In genomic region chr7:79711660-79712059, GRCh38 we compare ENCODE assay signal across 27 cellular contexts.
"Had no signal": no experiment of that assay in that cellular context is flagged by ENCODE, and none has a peak within 500 bp of the region (broad histone marks: within the 10 kb centered on the region; RNA-seq: fewer than 3 reads in every experiment).

No MANE protein-coding gene starts in this region.

- H3K9me3 ChIP-seq: ascending aorta had no signal

- H3K27me3 Mint-ChIP-seq: activated CD4-positive, alpha-beta memory T cell treated with anti-CD3 and anti-CD28 coated beads, Interleukin-2, amount 10 ng/mL, durations not matched to agents 7 days and 5 days; activated CD4-positive, alpha-beta T cell treated with anti-CD3 and anti-CD28 coated beads, Interleukin-2, amount 10 ng/mL, durations not matched to agents 7 days and 5 days; activated naive CD4-positive, alpha-beta T cell treated with anti-CD3 and anti-CD28 coated beads, Interleukin-2, amount 10 ng/mL, durations not matched to agents 7 days and 5 days; activated naive CD8-positive, alpha-beta T cell treated with anti-CD3 and anti-CD28 coated beads, Interleukin-2, amount 10 ng/mL, durations not matched to agents 7 days and 5 days; activated T-cell treated with anti-CD3 and anti-CD28 coated beads, Interleukin-2, amount 50 U/mL, for 24 hours; central memory CD8-positive, alpha-beta T cell had no signal

- DNase-seq: activated CD4-positive, alpha-beta memory T cell treated with anti-CD3 and anti-CD28 coated beads, Interleukin-2, amount 10 ng/mL, durations not matched to agents 7 days and 5 days; activated CD4-positive, alpha-beta T cell treated with anti-CD3 and anti-CD28 coated beads for 1 hour; activated CD4-positive, alpha-beta T cell treated with anti-CD3 and anti-CD28 coated beads for 4 hours; activated CD4-positive, alpha-beta T cell treated with anti-CD3 and anti-CD28 coated beads, Interleukin-2, amount 10 ng/mL, durations not matched to agents 7 days and 5 days; activated CD4-positive, alpha-beta T cell treated with anti-CD3 and anti-CD28 coated beads, Interleukin-2, amount 50 U/mL, for 4 hours; activated CD8-positive, alpha-beta memory T cell treated with anti-CD3 and anti-CD28 coated beads, Interleukin-2, amount 50 U/mL, for 48 hours; activated gamma-delta T cell; activated naive CD4-positive, alpha-beta T cell; activated naive CD4-positive, alpha-beta T cell treated with anti-CD3 and anti-CD28 coated beads, Interleukin-2, amount 10 ng/mL, durations not matched to agents 7 days and 5 days; activated naive CD8-positive, alpha-beta T cell treated with anti-CD3 and anti-CD28 coated beads, Interleukin-2, amount 10 ng/mL, durations not matched to agents 7 days and 5 days; activated T-cell treated with anti-CD3 and anti-CD28 coated beads for 4 hours; activated T-cell treated with anti-CD3 and anti-CD28 coated beads, Interleukin-2, amount 50 U/mL, for 24 hours; activated T-cell treated with anti-CD3 and anti-CD28 coated beads, Interleukin-2, amount 50 U/mL, for 72 hours; brain microvascular endothelial cell; cortex of kidney; dermis blood vessel endothelial cell; effector CD4-positive, alpha-beta T cell; foreskin fibroblast; head of caudate nucleus; T-helper 2 cell had no signal

- ATAC-seq: activated naive CD4-positive, alpha-beta T cell treated with anti-CD3 and anti-CD28 coated beads, Interleukin-2, amount 50 U/mL, for 72 hours; activated T-cell treated with anti-CD3 and anti-CD28 coated beads, Interleukin-2, amount 50 U/mL, for 72 hours; esophagus mucosa; WTC11 had no signal

- H3K9me3 Mint-ChIP-seq: activated CD4-positive, alpha-beta T cell treated with anti-CD3 and anti-CD28 coated beads, Interleukin-2, amount 10 ng/mL, durations not matched to agents 7 days and 5 days; activated naive CD4-positive, alpha-beta T cell treated with anti-CD3 and anti-CD28 coated beads, Interleukin-2, amount 10 ng/mL, durations not matched to agents 7 days and 5 days; activated naive CD8-positive, alpha-beta T cell treated with anti-CD3 and anti-CD28 coated beads, Interleukin-2, amount 10 ng/mL, durations not matched to agents 7 days and 5 days; activated T-cell treated with anti-CD3 and anti-CD28 coated beads, Interleukin-2, amount 50 U/mL, for 24 hours; activated T-cell treated with anti-CD3 and anti-CD28 coated beads, Interleukin-2, amount 50 U/mL, for 72 hours; central memory CD8-positive, alpha-beta T cell; WTC11 had no signal

- H3K4me1 Mint-ChIP-seq: activated CD4-positive, alpha-beta memory T cell treated with anti-CD3 and anti-CD28 coated beads, Interleukin-2, amount 10 ng/mL, durations not matched to agents 7 days and 5 days; activated CD4-positive, alpha-beta T cell treated with anti-CD3 and anti-CD28 coated beads, Interleukin-2, amount 10 ng/mL, durations not matched to agents 7 days and 5 days; activated naive CD4-positive, alpha-beta T cell treated with anti-CD3 and anti-CD28 coated beads, Interleukin-2, amount 10 ng/mL, durations not matched to agents 7 days and 5 days; activated naive CD8-positive, alpha-beta T cell treated with anti-CD3 and anti-CD28 coated beads, Interleukin-2, amount 10 ng/mL, durations not matched to agents 7 days and 5 days; central memory CD8-positive, alpha-beta T cell; WTC11 had no signal

- H3K27me3 ChIP-seq: ascending aorta, brain microvascular endothelial cell had no signal

- H3K27ac Mint-ChIP-seq: activated CD4-positive, alpha-beta memory T cell treated with anti-CD3 and anti-CD28 coated beads, Interleukin-2, amount 10 ng/mL, durations not matched to agents 7 days and 5 days; activated CD4-positive, alpha-beta T cell treated with anti-CD3 and anti-CD28 coated beads, Interleukin-2, amount 10 ng/mL, durations not matched to agents 7 days and 5 days; activated naive CD4-positive, alpha-beta T cell treated with anti-CD3 and anti-CD28 coated beads, Interleukin-2, amount 10 ng/mL, durations not matched to agents 7 days and 5 days; activated naive CD4-positive, alpha-beta T cell treated with anti-CD3 and anti-CD28 coated beads, Interleukin-2, amount 50 U/mL, for 72 hours; activated naive CD8-positive, alpha-beta T cell treated with anti-CD3 and anti-CD28 coated beads, Interleukin-2, amount 10 ng/mL, durations not matched to agents 7 days and 5 days; activated T-cell treated with anti-CD3 and anti-CD28 coated beads, Interleukin-2, amount 50 U/mL, for 24 hours; activated T-cell treated with anti-CD3 and anti-CD28 coated beads, Interleukin-2, amount 50 U/mL, for 72 hours; WTC11 had no signal

- H3K27ac ChIP-seq: ascending aorta, brain microvascular endothelial cell, VCaP had no signal

- H3K4me3 Mint-ChIP-seq: activated CD4-positive, alpha-beta memory T cell treated with anti-CD3 and anti-CD28 coated beads, Interleukin-2, amount 10 ng/mL, durations not matched to agents 7 days and 5 days; activated CD4-positive, alpha-beta T cell treated with anti-CD3 and anti-CD28 coated beads, Interleukin-2, amount 10 ng/mL, durations not matched to agents 7 days and 5 days; activated naive CD4-positive, alpha-beta T cell treated with anti-CD3 and anti-CD28 coated beads, Interleukin-2, amount 10 ng/mL, durations not matched to agents 7 days and 5 days; activated naive CD8-positive, alpha-beta T cell treated with anti-CD3 and anti-CD28 coated beads, Interleukin-2, amount 10 ng/mL, durations not matched to agents 7 days and 5 days; activated T-cell treated with anti-CD3 and anti-CD28 coated beads, Interleukin-2, amount 50 U/mL, for 24 hours; activated T-cell treated with anti-CD3 and anti-CD28 coated beads, Interleukin-2, amount 50 U/mL, for 72 hours; central memory CD8-positive, alpha-beta T cell; WTC11 had no signal

- H3K36me3 ChIP-seq: ascending aorta, brain microvascular endothelial cell had no signal

- H3K4me1 ChIP-seq: ascending aorta had no signal

- FAIRE-seq: bronchial epithelial cell had no signal

- H3K36me3 Mint-ChIP-seq: activated naive CD4-positive, alpha-beta T cell treated with anti-CD3 and anti-CD28 coated beads, Interleukin-2, amount 10 ng/mL, durations not matched to agents 7 days and 5 days; activated naive CD4-positive, alpha-beta T cell treated with anti-CD3 and anti-CD28 coated beads, Interleukin-2, amount 50 U/mL, for 72 hours; activated naive CD8-positive, alpha-beta T cell treated with anti-CD3 and anti-CD28 coated beads, Interleukin-2, amount 10 ng/mL, durations not matched to agents 7 days and 5 days; WTC11 had no signal

- H3K4me3 ChIP-seq: ascending aorta had no signal
